Comparison of ENCODE assay signal across 8 cellular contexts in the genomic region with DNA sequence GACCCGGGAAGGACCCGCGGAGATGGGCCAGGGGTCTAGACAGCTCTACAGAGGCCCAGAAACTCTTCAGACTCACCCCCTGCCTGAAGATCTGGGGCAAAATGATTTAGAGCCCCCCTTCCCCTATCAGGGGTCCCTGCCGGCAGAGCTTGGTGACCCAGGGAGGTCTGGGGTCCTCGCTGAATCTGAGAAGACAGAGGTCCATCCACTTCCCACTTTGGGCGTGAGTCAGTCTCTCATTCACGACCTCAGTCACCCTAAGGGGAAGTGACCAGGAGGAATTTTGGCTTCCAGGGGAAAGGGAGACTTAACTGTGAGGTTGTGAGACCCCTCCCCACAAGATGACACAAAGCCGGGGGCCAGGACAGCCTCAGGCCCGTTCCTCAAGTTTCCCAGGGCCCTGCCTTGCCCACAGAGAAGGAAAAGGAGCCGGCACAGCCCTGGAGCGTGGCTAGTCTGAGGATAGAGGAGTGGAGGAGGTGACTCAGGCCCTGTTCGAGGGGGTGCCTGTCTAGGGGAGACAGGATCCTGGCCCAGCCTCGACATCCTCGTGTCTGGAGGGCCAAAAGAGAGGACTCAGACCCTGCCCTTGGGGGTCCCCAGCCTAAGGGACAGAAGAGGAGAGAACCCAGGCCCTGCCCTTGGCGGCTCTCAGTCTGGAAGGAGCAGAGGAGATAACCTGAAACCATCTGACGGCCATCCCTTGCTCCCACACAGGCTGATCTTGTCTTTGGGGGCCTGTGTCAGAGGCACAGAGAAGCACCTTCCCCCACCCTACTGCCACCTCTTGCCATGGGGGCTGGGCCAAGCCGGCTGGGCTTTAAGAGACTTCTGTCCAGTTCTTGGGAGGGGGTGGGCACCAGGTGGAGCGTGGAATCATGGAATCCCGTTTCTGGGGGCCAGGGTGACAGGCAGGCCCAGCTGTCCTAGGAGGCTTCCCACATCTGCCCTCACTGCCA. TPM values are rescaled to one million over a fixed set of nuclear protein-coding genes. Genes with fewer than 3 reads are reported as not detected.
DNase-seq lines count a peak whose midpoint lies in the region; ATAC-seq and TF ChIP-seq lines count a peak whose summit lies in the region.

No MANE protein-coding gene starts in this region.

- peak overlapping the region; percentile 97 for H3K14ac ChIP-seq in neuronal stem cell (ENCODE audit: low read length)

- H4K8ac ChIP-seq in neuronal stem cell (ENCODE audit: low read depth, low read length) = no peak overlapping the region

- H2BK5ac ChIP-seq in neuronal stem cell (ENCODE audit: low read length) = peak overlapping the region; percentile 77

- H3K4me2 ChIP-seq in fibroblast of lung (ENCODE audit: extremely low read depth, insufficient read depth, low read length) (peak overlapping the region; percentile 91), neuronal stem cell (ENCODE audit: insufficient read depth, low read length, poor library complexity, severe bottlenecking) (peak overlapping the region; percentile 97)

- H2BK120ac ChIP-seq in neuronal stem cell (ENCODE audit: low read depth, low read length) = peak overlapping the region; percentile 76

- H3K23ac ChIP-seq in neuronal stem cell (ENCODE audit: low read depth, low read length, poor library complexity) = peak overlapping the region; percentile 75

- H3K79me2 ChIP-seq in fibroblast of lung (ENCODE audit: control insufficient read depth, insufficient read depth, low read length) = peaks cover 12% of the 10 kb centered on the region

- peak overlapping the region; percentile 98 for H3K18ac ChIP-seq in neuronal stem cell (ENCODE audit: low read length)

- H4K20me1 ChIP-seq in fibroblast of lung (ENCODE audit: control insufficient read depth, extremely low read depth, insufficient read depth, low read length) = no peaks in the 10 kb centered on the region

- peak overlapping the region; percentile 1 for H2BK15ac ChIP-seq in neuronal stem cell (ENCODE audit: low read length)

- H3K27me3 ChIP-seq in fibroblast of lung (ENCODE audit: control insufficient read depth, insufficient read depth, low read length) (no peaks in the 10 kb centered on the region), neuronal stem cell (ENCODE audit: control insufficient read depth in 3 of 3, insufficient read depth in 3 of 3, low read depth in 1 of 3, low read length in 3 of 3) (peaks cover 0 to 35% (median 3%) of the 10 kb centered on the region in 3 experiments)

- H4K91ac ChIP-seq in neuronal stem cell (ENCODE audit: low read depth, low read length, poor library complexity) = peak overlapping the region; percentile 53

- H3K4me1 ChIP-seq in fibroblast of lung (ENCODE audit: control insufficient read depth, extremely low read depth, insufficient read depth, low read length) = peaks cover 32% of the 10 kb centered on the region
- peaks cover 0 to 35% of the 10 kb centered on the region in 2 donors for H3K4me1 ChIP-seq in neuronal stem cell (ENCODE audit: control insufficient read depth in 2 of 2, insufficient read depth in 1 of 2, low read depth in 1 of 2, low read length in 2 of 2)

- no CpG with 5 or more reads among the region's 19 CpGs for WGBS in neuronal stem cell (ENCODE audit: extremely low coverage in 2 of 2, insufficient read length in 2 of 2, insufficient replicate concordance in 1 of 2), 2 donors

- H3K4me3 ChIP-seq in SK-N-MC = peak overlapping the region; percentile 82
- peak overlapping the region; percentile 62 to 80 (median 73) for H3K4me3 ChIP-seq in fibroblast of lung (replicated peaks in 1 of 4; ENCODE audit: control extremely low read depth in 1 of 4, insufficient read depth in 1 of 4, low read depth in 3 of 4, low read length in 4 of 4)
- peak overlapping the region in 1 of 2 donors; percentile 88 for H3K4me3 ChIP-seq in neuronal stem cell (ENCODE audit: low read length in 2 of 2)

- no peak overlapping the region for H2AFZ ChIP-seq in fibroblast of lung (ENCODE audit: low read length)
- peak overlapping the region; percentile 64 for H2AFZ ChIP-seq in neuronal stem cell (ENCODE audit: low read length)

- no peaks in the 10 kb centered on the region for H3K9me3 ChIP-seq in SK-N-MC (ENCODE audit: low read depth, low read length)
- no peaks in the 10 kb centered on the region for H3K9me3 ChIP-seq in fibroblast of lung (ENCODE audit: control insufficient read depth, insufficient read depth, low read depth, low read length)
- no peaks in the 10 kb centered on the region for H3K9me3 ChIP-seq in neuronal stem cell (replicated peaks in 1 of 2; ENCODE audit: control insufficient read depth in 2 of 2, insufficient read depth in 1 of 2, low read depth in 1 of 2, low read length in 2 of 2)

- no peak overlapping the region for H3K4ac ChIP-seq in neuronal stem cell (ENCODE audit: low read length)

- DNase-seq in AG20443 (ENCODE audit: low spot score) (peak; percentile 68), SK-N-MC (ENCODE audit: low read depth, low spot score) (no peak), fibroblast of lung (ENCODE audit: low read depth in 2 of 2) (peak; percentile 55 to 68), neuronal stem cell (ENCODE audit: low spot score) (no peak), NCI-H510A (lab: John Stamatoyannopoulos, UW) (no peak), HuH-7 (ENCODE audit: low spot score) (no peak)

- H3K79me1 ChIP-seq in neuronal stem cell (ENCODE audit: low read depth, low read length) = no peaks in the 10 kb centered on the region

- ATAC-seq in HG03280 (IDR thresholded peaks at IDR 0.05; ENCODE audit: unreplicated experiment) (no peak), GM21723 (IDR thresholded peaks at IDR 0.05; ENCODE audit: unreplicated experiment) (no peak)

- peak overlapping the region; percentile 10 for H2AK5ac ChIP-seq in neuronal stem cell (ENCODE audit: low read depth, low read length)

- H3K27ac ChIP-seq in SK-N-MC (no peak overlapping the region), fibroblast of lung (ENCODE audit: insufficient read depth, low read length) (peak overlapping the region; percentile 99), neuronal stem cell (replicated peaks; ENCODE audit: low read length) (no peak overlapping the region)

- H2BK12ac ChIP-seq in neuronal stem cell (ENCODE audit: low read length) = no peak overlapping the region

- no peak for TF ChIP-seq CTCF in fibroblast of lung (conservative IDR thresholded peaks at IDR 0.05 in 1 of 2, IDR thresholded peaks at IDR 0.05 in 1 of 2; ENCODE audit: low read depth in 1 of 2, low read length in 2 of 2)

- H3K9ac ChIP-seq in SK-N-MC (ENCODE audit: insufficient read length) = peak overlapping the region; percentile 77
- H3K9ac ChIP-seq in fibroblast of lung (ENCODE audit: insufficient read depth, low read length) = peak overlapping the region; percentile 75
- H3K9ac ChIP-seq in neuronal stem cell (ENCODE audit: low read depth, low read length, poor library complexity) = peak overlapping the region; percentile 94

- H3K36me3 ChIP-seq in SK-N-MC (ENCODE audit: insufficient read depth, low read length) = no peaks in the 10 kb centered on the region
- H3K36me3 ChIP-seq in fibroblast of lung (ENCODE audit: control insufficient read depth, insufficient read depth, low read length) = no peaks in the 10 kb centered on the region
- H3K36me3 ChIP-seq in neuronal stem cell (replicated peaks in 1 of 2; ENCODE audit: control insufficient read depth in 2 of 2, insufficient read depth in 2 of 2, low read length in 2 of 2) = peaks cover 0 to 3% of the 10 kb centered on the region in 2 donors

RNA-seq across cellular contexts. Expression of a gene that starts 0.9 kb away (rescaled TPM):
- 44.4 and 67.2 TPM in 2 replicates for total RNA-seq in fibroblast of lung
- polyA plus RNA-seq in fibroblast of lung = 10.7 and 41.5 TPM in 2 replicates
- 24.9 and 115 TPM in 2 replicates for polyA plus RNA-seq in fibroblast of lung (2012)
- polyA minus RNA-seq in fibroblast of lung (ENCODE audit: low replicate concordance) = 19.9 and 35.9 TPM in 2 replicates
- polyA plus RNA-seq in neuronal stem cell (2013, experiment 1 of 2) = 20.0 TPM
- polyA plus RNA-seq in neuronal stem cell (2013, experiment 2 of 2) = 18.6 TPM

RNA-seq across cellular contexts. Expression of a gene that starts 30.7 kb away (rescaled TPM):
- total RNA-seq in fibroblast of lung = 376 and 553 TPM in 2 replicates
- 184 and 187 TPM in 2 replicates for polyA plus RNA-seq in fibroblast of lung
- 142 and 147 TPM in 2 replicates for polyA plus RNA-seq in fibroblast of lung (2012)
- 260 and 282 TPM in 2 replicates for polyA minus RNA-seq in fibroblast of lung (ENCODE audit: low replicate concordance)
- 2.9 TPM for polyA plus RNA-seq in neuronal stem cell (2013, experiment 1 of 2)
- 2.7 TPM for polyA plus RNA-seq in neuronal stem cell (2013, experiment 2 of 2)

RNA-seq across cellular contexts. Expression of a gene that starts 35.8 kb away (rescaled TPM):
- 1.3 and 4.1 TPM in 2 replicates for total RNA-seq in fibroblast of lung
- 1.1 and 3.4 TPM in 2 replicates for polyA plus RNA-seq in fibroblast of lung
- 0.69 and 2.3 TPM in 2 replicates for polyA plus RNA-seq in fibroblast of lung (2012)
- polyA minus RNA-seq in fibroblast of lung (ENCODE audit: low replicate concordance) = 5.7 TPM in 1 of 2 replicates, not detected in the other
- 0.10 TPM for polyA plus RNA-seq in neuronal stem cell (2013, experiment 1 of 2)
- polyA plus RNA-seq in neuronal stem cell (2013, experiment 2 of 2) = 0.06 TPM

Comparison
In these comparisons a context has a peak if more than half of its experiments do, and no peak if none do; other contexts are left out.
1. DNase-seq: peak in AG20443 (single experiment) and fibroblast of lung (2 of 2); none in SK-N-MC (single experiment), neuronal stem cell (single experiment), NCI-H510A (single experiment) and HuH-7 (single experiment).
2. Peak in every context shown above with its lines, with median percentiles within 50 percentile points of each other: H3K9ac ChIP-seq.